17 cellular contexts compared by ENCODE assay signal in genomic region chr1:35536551-35537162, GRCh38. TPM values are rescaled to one million over a fixed set of nuclear protein-coding genes. Genes with fewer than 3 reads are reported as not detected.
A peak's percentile ranks its signal among the peaks of the same experiment; 100 is the strongest.
DNase-seq lines count a peak whose midpoint lies in the region; ATAC-seq and TF ChIP-seq lines count a peak whose summit lies in the region.
"Had no signal": no experiment of that assay in that cellular context is flagged by ENCODE, and none has a peak within 500 bp of the region (broad histone marks: within the 10 kb centered on the region; RNA-seq: fewer than 3 reads in every experiment).

No MANE protein-coding gene starts in this region.

- peaks cover 15% of the 10 kb centered on the region for H3K36me3 ChIP-seq in HUES64 (ENCODE audit: insufficient read depth, low read length)
- H3K36me3 ChIP-seq: brain microvascular endothelial cell, esophagus muscularis mucosa, vagina had no signal

- DNase-seq in activated T-cell treated with anti-CD3 and anti-CD28 coated beads, Interleukin-2, amount 50 U/mL, for 72 hours = no peak
- DNase-seq in activated T-cell treated with anti-CD3 and anti-CD28 coated beads, Interleukin-2, amount 50 U/mL, for 1 hour = no peak
- DNase-seq in cerebellar cortex (ENCODE audit: low spot score) = peak; percentile 51
- DNase-seq in retinal pigment epithelial cell (ENCODE audit: low read depth) = peak; percentile 58
- no peak for DNase-seq in cortex of kidney (lab: John Stamatoyannopoulos, UW)
- DNase-seq in NCI-H2196 treated with DMSO at 0.1 percent for 48 hours (lab: John Stamatoyannopoulos, UW; ENCODE audit: unreplicated experiment) = no peak
- DNase-seq: activated B cell treated with CpG ODN at 0.5 μM for 24 hours; activated CD8-positive, alpha-beta memory T cell treated with anti-CD3 and anti-CD28 coated beads, Interleukin-2, amount 50 U/mL, for 48 hours; activated naive CD8-positive, alpha-beta T cell treated with anti-CD3 and anti-CD28 coated beads, Interleukin-2, amount 10 ng/mL, durations not matched to agents 7 days and 5 days; brain microvascular endothelial cell; COR-L47; NCI-H187 treated with DMSO at 0.1 percent for 48 hours had no signal

- H3K9ac ChIP-seq in HUES64 (ENCODE audit: low read depth, low read length) = no peak overlapping the region

- no peak for TF ChIP-seq CTCF in retinal pigment epithelial cell (conservative IDR thresholded peaks at IDR 0.05; ENCODE audit: low read depth, low read length)

- peak overlapping the region; percentile 41 to 78 for H3K4me3 Mint-ChIP-seq in activated T-cell treated with anti-CD3 and anti-CD28 coated beads, Interleukin-2, amount 50 U/mL, for 72 hours
- H3K4me3 Mint-ChIP-seq: activated B cell treated with CpG ODN at 0.5 μM for 24 hours had no signal

- peaks cover 2 to 3% of the 10 kb centered on the region in 2 donors for H3K36me3 Mint-ChIP-seq in activated T-cell treated with anti-CD3 and anti-CD28 coated beads, Interleukin-2, amount 50 U/mL, for 72 hours (ENCODE audit: insufficient read depth in 2 of 2)

- H3K4me3 ChIP-seq in HUES64 (ENCODE audit: low read length) (no peak overlapping the region), retinal pigment epithelial cell (ENCODE audit: low read length) (no peak overlapping the region)
- H3K4me3 ChIP-seq: esophagus muscularis mucosa, vagina had no signal

- 88% methylated on average over 1 of the region's 2 CpGs for WGBS in HUES64

- 0 out of 2 replicates have a peak overlapping the region, but pooled peaks have one; percentile 53 for H3K27ac ChIP-seq in HUES64 (ENCODE audit: low read depth, low read length)
- H3K27ac ChIP-seq: brain microvascular endothelial cell, esophagus muscularis mucosa, vagina had no signal

- peak; percentile 60 to 65 for ATAC-seq in activated T-cell treated with anti-CD3 and anti-CD28 coated beads, Interleukin-2, amount 50 U/mL, for 72 hours (replicated peaks in 1 of 2)
- ATAC-seq in HG02642 (IDR thresholded peaks at IDR 0.05; ENCODE audit: poor library complexity, unreplicated experiment) = no peak

- H3K27ac Mint-ChIP-seq in activated T-cell treated with anti-CD3 and anti-CD28 coated beads, Interleukin-2, amount 50 U/mL, for 72 hours = peak overlapping the region; percentile 79
- H3K27ac Mint-ChIP-seq: activated B cell treated with CpG ODN at 0.5 μM for 24 hours; activated naive CD8-positive, alpha-beta T cell treated with anti-CD3 and anti-CD28 coated beads, Interleukin-2, amount 10 ng/mL, durations not matched to agents 7 days and 5 days; IgD-negative memory B cell had no signal

- H3K27me3 Mint-ChIP-seq in activated T-cell treated with anti-CD3 and anti-CD28 coated beads, Interleukin-2, amount 50 U/mL, for 72 hours (ENCODE audit: low read depth) = no peaks in the 10 kb centered on the region
- H3K27me3 Mint-ChIP-seq: activated B cell treated with CpG ODN at 0.5 μM for 24 hours; activated naive CD8-positive, alpha-beta T cell treated with anti-CD3 and anti-CD28 coated beads, Interleukin-2, amount 10 ng/mL, durations not matched to agents 7 days and 5 days; IgD-negative memory B cell had no signal

- H3K27me3 ChIP-seq in HUES64 (ENCODE audit: insufficient read depth, low read length) = no peaks in the 10 kb centered on the region
- H3K27me3 ChIP-seq: brain microvascular endothelial cell, esophagus muscularis mucosa, vagina had no signal

- peaks cover 60% of the 10 kb centered on the region for H3K4me1 Mint-ChIP-seq in activated T-cell treated with anti-CD3 and anti-CD28 coated beads, Interleukin-2, amount 50 U/mL, for 72 hours (ENCODE audit: low read depth)

- no peaks in the 10 kb centered on the region for H3K9me3 ChIP-seq in HUES64 (ENCODE audit: insufficient read depth, low read depth, low read length)
- H3K9me3 ChIP-seq: esophagus muscularis mucosa, vagina had no signal

- no peaks in the 10 kb centered on the region for H3K9me3 Mint-ChIP-seq in activated T-cell treated with anti-CD3 and anti-CD28 coated beads, Interleukin-2, amount 50 U/mL, for 72 hours
- H3K9me3 Mint-ChIP-seq: activated B cell treated with CpG ODN at 0.5 μM for 24 hours; activated naive CD8-positive, alpha-beta T cell treated with anti-CD3 and anti-CD28 coated beads, Interleukin-2, amount 10 ng/mL, durations not matched to agents 7 days and 5 days; IgD-negative memory B cell had no signal

- peaks cover 51% of the 10 kb centered on the region for H3K4me1 ChIP-seq in HUES64 (ENCODE audit: insufficient read depth, low read length)

RNA-seq across cellular contexts. Expression of gene KIAA0319L, which starts 20.5 kb away (rescaled TPM):
- 10 to 100 TPM; 44.3 to 60.9 TPM for total RNA-seq in activated T-cell treated with anti-CD3 and anti-CD28 coated beads, Interleukin-2, amount 50 U/mL, for 72 hours
- 34.0 TPM for polyA plus RNA-seq in HUES64 (2013, experiment 1 of 2)
- 38.1 TPM for polyA plus RNA-seq in HUES64 (2013, experiment 2 of 2)

RNA-seq across cellular contexts. Expression of gene NCDN, which starts 20.9 kb away (rescaled TPM):
- total RNA-seq in activated T-cell treated with anti-CD3 and anti-CD28 coated beads, Interleukin-2, amount 50 U/mL, for 72 hours = 10 to 100 TPM; 23.7 to 24.7 TPM
- polyA plus RNA-seq in HUES64 (2013, experiment 1 of 2) = 31.5 TPM
- polyA plus RNA-seq in HUES64 (2013, experiment 2 of 2) = 23.2 TPM

RNA-seq across cellular contexts. Expression of gene TFAP2E, which starts 36.5 kb away (rescaled TPM):
- total RNA-seq in activated T-cell treated with anti-CD3 and anti-CD28 coated beads, Interleukin-2, amount 50 U/mL, for 72 hours = 1 to 10 TPM; 1.2 to 1.9 TPM
- polyA plus RNA-seq in HUES64 (2013, experiment 1 of 2) = 0.20 TPM
- polyA plus RNA-seq in HUES64 (2013, experiment 2 of 2) = 0.19 TPM

Comparison
In these comparisons a context has a peak if more than half of its experiments do, and no peak if none do; other contexts are left out.
1. DNase-seq: peak in cerebellar cortex (single experiment) and retinal pigment epithelial cell (single experiment); none in activated T-cell treated with anti-CD3 and anti-CD28 coated beads, Interleukin-2, amount 50 U/mL, for 72 hours (0 of 2), activated T-cell treated with anti-CD3 and anti-CD28 coated beads, Interleukin-2, amount 50 U/mL, for 1 hour (single experiment), cortex of kidney (single experiment) and NCI-H2196 treated with DMSO at 0.1 percent for 48 hours (single experiment).